ENCODE assay signal across 1 cellular context in genomic region chr15:52683585-52683984, GRCh38.
TF ChIP-seq lines count a peak whose summit lies in the region.

No MANE protein-coding gene starts in this region.

TF ChIP-seq in SK-N-SH, 30 proteins besides CTCF, POLR2A, EP300 and RAD21 (continued from another document):
- no peak for TF ChIP-seq REST (IDR thresholded peaks at IDR 0.05; ENCODE audit: low read depth, low read length)
- TF ChIP-seq, protein P1, sequence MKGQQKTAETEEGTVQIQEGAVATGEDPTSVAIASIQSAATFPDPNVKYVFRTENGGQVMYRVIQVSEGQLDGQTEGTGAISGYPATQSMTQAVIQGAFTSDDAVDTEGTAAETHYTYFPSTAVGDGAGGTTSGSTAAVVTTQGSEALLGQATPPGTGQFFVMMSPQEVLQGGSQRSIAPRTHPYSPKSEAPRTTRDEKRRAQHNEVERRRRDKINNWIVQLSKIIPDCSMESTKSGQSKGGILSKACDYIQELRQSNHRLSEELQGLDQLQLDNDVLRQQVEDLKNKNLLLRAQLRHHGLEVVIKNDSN (IDR thresholded peaks at IDR 0.05; ENCODE audit: borderline replicate concordance, low read depth), result no peak
- TF ChIP-seq TAF1 (IDR thresholded peaks at IDR 0.05; ENCODE audit: borderline replicate concordance, low read depth, low read length), result no peak
- no peak for TF ChIP-seq RXRA (IDR thresholded peaks at IDR 0.05; ENCODE audit: borderline replicate concordance, low read depth)
- TF ChIP-seq IRF3 (IDR thresholded peaks at IDR 0.05; ENCODE audit: low read depth, low read length), result no peak
